Comparison of ENCODE assay signal across 8 cellular contexts in genomic region chr15:64825081-64825430, GRCh38. TPM values are rescaled to one million over a fixed set of nuclear protein-coding genes. Genes with fewer than 3 reads are reported as not detected.
DNase-seq lines count a peak whose midpoint lies in the region; ATAC-seq and TF ChIP-seq lines count a peak whose summit lies in the region.

No MANE protein-coding gene starts in this region.

- H3K9me3 Mint-ChIP-seq in Caco-2 (ENCODE audit: unreplicated experiment): no peaks in the 10 kb centered on the region
- H3K9me3 Mint-ChIP-seq in activated naive CD8-positive, alpha-beta T cell treated with anti-CD3 and anti-CD28 coated beads for 36 hours: no peaks in the 10 kb centered on the region

- H3K4me3 ChIP-seq in Caco-2 (ENCODE audit: low read depth, low read length) (peak overlapping the region; percentile 67), tibial nerve (peak overlapping the region; percentile 20 to 57 (median 42))

- H3K27ac ChIP-seq in tibial nerve: peak overlapping the region in 1 of 4 donors; percentile 62

- peak overlapping the region; percentile 93 for H3K27ac Mint-ChIP-seq in Caco-2 (ENCODE audit: unreplicated experiment)
- H3K27ac Mint-ChIP-seq in activated naive CD8-positive, alpha-beta T cell treated with anti-CD3 and anti-CD28 coated beads for 36 hours: peak overlapping the region; percentile 83

- H3K27me3 Mint-ChIP-seq in Caco-2 (ENCODE audit: insufficient read depth, unreplicated experiment): no peaks in the 10 kb centered on the region
- peaks cover 16% of the 10 kb centered on the region for H3K27me3 Mint-ChIP-seq in activated naive CD8-positive, alpha-beta T cell treated with anti-CD3 and anti-CD28 coated beads for 36 hours

- no peaks in the 10 kb centered on the region for H3K36me3 ChIP-seq in Caco-2 (ENCODE audit: control insufficient read depth, insufficient read depth, low read length)
- H3K36me3 ChIP-seq in tibial nerve: no peaks in the 10 kb centered on the region

- TF ChIP-seq EP300 in tibial nerve (IDR thresholded peaks at IDR 0.05): no peak

- H3K9me3 ChIP-seq in Caco-2: no peaks in the 10 kb centered on the region
- H3K9me3 ChIP-seq in tibial nerve: no peaks in the 10 kb centered on the region

- POLR2A ChIA-PET in Caco-2 (lab: Charles Lee): interaction anchor here (0.6 to 1.7 kb wide), 7 partner anchors 11 to 919 kb away, joined by 3 to 8 read pairs (median 5); partner anchors contain the start of gene PPIB

- no peaks in the 10 kb centered on the region for H3K4me1 Mint-ChIP-seq in Caco-2 (ENCODE audit: low read depth, unreplicated experiment)
- peaks cover 16% of the 10 kb centered on the region for H3K4me1 Mint-ChIP-seq in activated naive CD8-positive, alpha-beta T cell treated with anti-CD3 and anti-CD28 coated beads for 36 hours

- peaks cover 3% of the 10 kb centered on the region; the same call in 1 of the 2 replicates for H3K4me1 ChIP-seq in Caco-2
- H3K4me1 ChIP-seq in tibial nerve: peaks cover 0 to 29% (median 16%) of the 10 kb centered on the region in 4 donors

- CTCF ChIA-PET in Caco-2 (lab: Charles Lee): interaction anchor here (0.6 to 1.0 kb wide), 5 partner anchors 15 to 625 kb away, joined by 3 to 4 read pairs (median 3); partner anchors contain the start of gene PLEKHO2

- intact Hi-C loops in Caco-2 (cut with micrococcal nuclease; ENCODE audit: unreplicated experiment): loop anchor here (1.0 kb wide), 1 partner anchor 10 kb away; no protein-coding TSS in a partner anchor

- ATAC-seq in HG03064 (IDR thresholded peaks at IDR 0.05; ENCODE audit: low read depth, unreplicated experiment): peak; percentile 3
- ATAC-seq in GM19328 (IDR thresholded peaks at IDR 0.05; ENCODE audit: unreplicated experiment): no peak

- TF ChIP-seq CTCF in Caco-2 (IDR thresholded peaks at IDR 0.05; ENCODE audit: insufficient read depth in 1 of 2, low read depth in 1 of 2, low read length in 1 of 2, severe bottlenecking in 1 of 2, unreplicated experiment in 1 of 2) (no peak), tibial nerve (IDR thresholded peaks at IDR 0.05) (no peak)

- BruUV-seq in Caco-2 (replicated peaks; lab: Mats Ljungman, UMichigan): TSS peak; percentile 80

- no peak for TF ChIP-seq POLR2A in tibial nerve (IDR thresholded peaks at IDR 0.05)

- H3K4me3 Mint-ChIP-seq in Caco-2 (ENCODE audit: unreplicated experiment): peak overlapping the region; percentile 75
- H3K4me3 Mint-ChIP-seq in activated naive CD8-positive, alpha-beta T cell treated with anti-CD3 and anti-CD28 coated beads for 36 hours: peak overlapping the region; percentile 93

- 1 to 3% methylated on average over 9 to 13 of the region's 13 CpGs for WGBS in tibial nerve, 2 donors

- DNase-seq in Caco-2: peak in 1 of 2 experiments; percentile 25
- peak; percentile 18 for DNase-seq in activated naive CD8-positive, alpha-beta T cell treated with anti-CD3 and anti-CD28 coated beads for 36 hours
- peak; percentile 40 for DNase-seq in left kidney (ENCODE audit: low read depth, low spot score)
- no peak for DNase-seq in tibial nerve (ENCODE audit: low spot score in 2 of 2)
- DNase-seq in NCI-H510A (lab: John Stamatoyannopoulos, UW): no peak
- DNase-seq in T-helper 9 cell: no peak

- H3K27me3 ChIP-seq in Caco-2 (replicated peaks; ENCODE audit: control insufficient read depth, insufficient read depth, low read length) (no peaks in the 10 kb centered on the region), tibial nerve (no peaks in the 10 kb centered on the region)

- H3K36me3 Mint-ChIP-seq in Caco-2 (ENCODE audit: insufficient read depth, unreplicated experiment): peaks cover 32% of the 10 kb centered on the region
- peaks cover 18% of the 10 kb centered on the region for H3K36me3 Mint-ChIP-seq in activated naive CD8-positive, alpha-beta T cell treated with anti-CD3 and anti-CD28 coated beads for 36 hours

RNA-seq across cellular contexts. Expression of gene PIF1, which starts 0.4 kb away (rescaled TPM):
- 45.8 and 47.9 TPM in 2 replicates for total RNA-seq in Caco-2 (2022)
- total RNA-seq in activated naive CD8-positive, alpha-beta T cell treated with anti-CD3 and anti-CD28 coated beads for 36 hours: 10 to 100 TPM; 27.3 to 30.4 TPM
- total RNA-seq in tibial nerve: 1 to 10 TPM in 2 of 4 donors, under 1 TPM in 1, not detected in 1; 0.39 to 2.4 (median 1.1) TPM

RNA-seq across cellular contexts. Expression of gene PLEKHO2, which starts 16.7 kb away (rescaled TPM):
- total RNA-seq in Caco-2 (2022) (4.5 and 4.9 TPM in 2 replicates), tibial nerve (10 to 100 TPM; 40.8 to 69.9 (median 60.2) TPM)
- 1 to 10 TPM; 6.8 to 7.8 TPM for total RNA-seq in activated naive CD8-positive, alpha-beta T cell treated with anti-CD3 and anti-CD28 coated beads for 36 hours

RNA-seq across cellular contexts. Expression of gene RBPMS2, which starts 49.7 kb away (rescaled TPM):
- total RNA-seq in Caco-2 (2022) (8.7 and 9.3 TPM in 2 replicates), tibial nerve (1 to 10 TPM in 3 of 4 donors, under 1 TPM in 1; 0.22 to 5.4 (median 1.8) TPM)
- total RNA-seq in activated naive CD8-positive, alpha-beta T cell treated with anti-CD3 and anti-CD28 coated beads for 36 hours: not detected

Comparison
In these comparisons a context has a peak if more than half of its experiments do, and no peak if none do; other contexts are left out.
1. DNase-seq: peak in activated naive CD8-positive, alpha-beta T cell treated with anti-CD3 and anti-CD28 coated beads for 36 hours (single experiment) and left kidney (single experiment); none in tibial nerve (0 of 2), NCI-H510A (single experiment) and T-helper 9 cell (single experiment).
2. RNA of gene PIF1, which starts 0.4 kb away (total RNA-seq): 45.8 to 47.9 TPM in Caco-2 and 27.3 to 30.4 TPM in activated naive CD8-positive, alpha-beta T cell treated with anti-CD3 and anti-CD28 coated beads for 36 hours; 0.39 to 2.4 TPM in tibial nerve; every median in the first group is over 4 times any median in the second.